In genomic region chr20:5727018-5727515, GRCh38 we compare ENCODE assay signal across 3 cellular contexts.
TF ChIP-seq lines count a peak whose summit lies in the region.

No MANE protein-coding gene starts in this region.

TF ChIP-seq in A549, 52 proteins besides CTCF, POLR2A, EP300 and RAD21:
- TF ChIP-seq CHD2 (IDR thresholded peaks at IDR 0.05; ENCODE audit: low read length, partially characterized antibody) (no peak), RARB (CRISPR knock-in tag; IDR thresholded peaks at IDR 0.05) (no peak), SMC3 (IDR thresholded peaks at IDR 0.05) (no peak), JUNB (IDR thresholded peaks at IDR 0.05) (no peak), TP53 (CRISPR knock-in tag; IDR thresholded peaks at IDR 0.05) (no peak), ELK1 (IDR thresholded peaks at IDR 0.05; ENCODE audit: low read depth, low read length) (no peak), E2F6 (IDR thresholded peaks at IDR 0.05; ENCODE audit: borderline replicate concordance, low read depth) (no peak), PHF8 (IDR thresholded peaks at IDR 0.05; ENCODE audit: borderline replicate concordance, low read depth) (no peak), HMGXB4 (CRISPR knock-in tag; IDR thresholded peaks at IDR 0.05; ENCODE audit: borderline replicate concordance) (no peak)
TF ChIP-seq in A549: peak in this region for 0.

TF ChIP-seq in IMR-90, 13 proteins besides CTCF, POLR2A, EP300 and RAD21:
- no peak for TF ChIP-seq CHD1 (IDR thresholded peaks at IDR 0.05; ENCODE audit: low read depth, low read length)
- TF ChIP-seq MAFK (IDR thresholded peaks at IDR 0.05; ENCODE audit: low read depth, low read length) = no peak
- no peak for TF ChIP-seq NFE2L2 (IDR thresholded peaks at IDR 0.05; ENCODE audit: low read depth, low read length)
- no peak for TF ChIP-seq CEBPB (IDR thresholded peaks at IDR 0.05; ENCODE audit: low read depth, low read length)
- no peak for TF ChIP-seq BHLHE40 (IDR thresholded peaks at IDR 0.05; ENCODE audit: low read depth, low read length)
- no peak for TF ChIP-seq RCOR1 (IDR thresholded peaks at IDR 0.05; ENCODE audit: insufficient replicate concordance, low read length)
- no peak for TF ChIP-seq SMC3 (IDR thresholded peaks at IDR 0.05; ENCODE audit: low read depth, low read length)

TF ChIP-seq in GM12878, 131 proteins besides CTCF, POLR2A, EP300 and RAD21:
- TF ChIP-seq BHLHE40 (IDR thresholded peaks at IDR 0.05; ENCODE audit: borderline replicate concordance in 1 of 2, low read depth in 2 of 2, low read length in 1 of 2) (no peak), ETV6 (conservative IDR thresholded peaks at IDR 0.05 in 1 of 2, IDR thresholded peaks at IDR 0.05 in 1 of 2; ENCODE audit: borderline replicate concordance in 1 of 2, low read depth in 1 of 2) (no peak), SREBF2 (IDR thresholded peaks at IDR 0.05; ENCODE audit: low read length) (no peak), CEBPZ (IDR thresholded peaks at IDR 0.05; ENCODE audit: low read depth, low read length) (no peak), SIX5 (IDR thresholded peaks at IDR 0.05; ENCODE audit: low read depth, low read length, severe bottlenecking) (no peak), RAD51 (IDR thresholded peaks at IDR 0.05) (peak; percentile 58; the same call in 1 of the 2 replicates), ZBTB4 (CRISPR knock-in tag; IDR thresholded peaks at IDR 0.05) (no peak), CHD4 (IDR thresholded peaks at IDR 0.05) (no peak)
